In genomic region chr5:15248731-15249130, GRCh38 we compare ENCODE assay signal across 21 cellular contexts.
DNase-seq lines count a peak whose midpoint lies in the region; ATAC-seq and TF ChIP-seq lines count a peak whose summit lies in the region.
"Had no signal": no experiment of that assay in that cellular context is flagged by ENCODE, and none has a peak within 500 bp of the region (broad histone marks: within the 10 kb centered on the region; RNA-seq: fewer than 3 reads in every experiment).

No MANE protein-coding gene starts in this region.

- H3K27me3 Mint-ChIP-seq in chondrocyte (ENCODE audit: low read depth) (no peaks in the 10 kb centered on the region), osteocyte (ENCODE audit: unreplicated experiment) (no peaks in the 10 kb centered on the region)
- H3K27me3 Mint-ChIP-seq: B cell; CD4-positive, CD25-positive, alpha-beta regulatory T cell had no signal

- CTCF ChIA-PET in PC-3 (lab: Charles Lee), result no interaction called here

- 0 out of 2 replicates have a peak, but pooled peaks cover 3% of the 10 kb centered on the region for H3K9me2 ChIP-seq in PC-3 (replicated peaks; ENCODE audit: low read length)

- H4K20me1 ChIP-seq in PC-3 (ENCODE audit: low read length), result no peaks in the 10 kb centered on the region

- peak overlapping the region; percentile 11; the same call in 1 of the 2 replicates for H3K4me2 ChIP-seq in PC-3 (ENCODE audit: low read length)
- H3K4me2 ChIP-seq: A549, KMS-11 had no signal

- DNase-seq in PC-3 (no peak), chondrocyte (ENCODE audit: low spot score) (no peak), osteocyte (ENCODE audit: extremely low spot score, unreplicated experiment) (no peak), NCI-H146 treated with DMSO at 0.1 percent for 48 hours (lab: John Stamatoyannopoulos, UW; ENCODE audit: unreplicated experiment) (no peak), NCI-H187 treated with DMSO at 0.1 percent for 48 hours (lab: John Stamatoyannopoulos, UW) (no peak)
- DNase-seq: CD4-positive, CD25-positive, alpha-beta regulatory T cell; H7; NCI-H1105 treated with DMSO at 0.1 percent for 48 hours; NCI-H1694; NCI-H2081 treated with DMSO at 0.1 percent for 48 hours; NCI-H2171 treated with DMSO at 0.1 percent for 48 hours; NCI-H524 treated with DMSO at 0.1 percent for 48 hours; NCI-H82; SHP77 treated with DMSO at 0.1 percent for 48 hours had no signal

- H3K27ac Mint-ChIP-seq in chondrocyte (ENCODE audit: unreplicated experiment), result peak overlapping the region; percentile 68
- peak overlapping the region; percentile 56 for H3K27ac Mint-ChIP-seq in osteocyte (ENCODE audit: unreplicated experiment)
- H3K27ac Mint-ChIP-seq: B cell; CD4-positive, CD25-positive, alpha-beta regulatory T cell; HFFc6 had no signal

- peaks cover 25% of the 10 kb centered on the region for H3K4me1 Mint-ChIP-seq in chondrocyte (ENCODE audit: low read depth)
- H3K4me1 Mint-ChIP-seq in osteocyte (ENCODE audit: unreplicated experiment), result peaks cover 26% of the 10 kb centered on the region
- H3K4me1 Mint-ChIP-seq: B cell; CD4-positive, CD25-positive, alpha-beta regulatory T cell had no signal

- peaks cover 5% of the 10 kb centered on the region; the same call in 1 of the 2 replicates for H3K4me1 ChIP-seq in PC-3 (ENCODE audit: insufficient read depth, low read length)
- H3K4me1 ChIP-seq: A549 had no signal

- H3K9ac ChIP-seq in PC-3 (ENCODE audit: low read length), result no peak overlapping the region
- H3K9ac ChIP-seq: KMS-11 had no signal

- POLR2A ChIA-PET in PC-3 (lab: Charles Lee; ENCODE audit: unreplicated experiment), result no interaction called here

- BruUV-seq in PC-3 (replicated peaks; lab: Mats Ljungman, UMichigan), result no TSS peak

- H3K36me3 Mint-ChIP-seq in chondrocyte (ENCODE audit: low read depth), result peaks cover 11% of the 10 kb centered on the region
- peaks cover 9% of the 10 kb centered on the region for H3K36me3 Mint-ChIP-seq in osteocyte (ENCODE audit: unreplicated experiment)
- H3K36me3 Mint-ChIP-seq: CD4-positive, CD25-positive, alpha-beta regulatory T cell had no signal

- H2AFZ ChIP-seq in PC-3 (ENCODE audit: low read length), result no peak overlapping the region

- H3K4me3 Mint-ChIP-seq in chondrocyte (ENCODE audit: unreplicated experiment) (no peak overlapping the region), osteocyte (ENCODE audit: unreplicated experiment) (no peak overlapping the region)
- H3K4me3 Mint-ChIP-seq: B cell; CD4-positive, CD25-positive, alpha-beta regulatory T cell; HFFc6 had no signal

- no peaks in the 10 kb centered on the region for H3F3A ChIP-seq in PC-3 (ENCODE audit: low read length, unreplicated experiment)

- H3K9me3 ChIP-seq in PC-3 (ENCODE audit: low read length), result peaks cover 36% of the 10 kb centered on the region
- H3K9me3 ChIP-seq: A549 had no signal

- H3K9me3 Mint-ChIP-seq in chondrocyte (ENCODE audit: low read depth) (peaks cover 24% of the 10 kb centered on the region), osteocyte (ENCODE audit: unreplicated experiment) (peaks cover 14% of the 10 kb centered on the region)

- no peaks in the 10 kb centered on the region for H3K36me3 ChIP-seq in PC-3 (ENCODE audit: low read depth, low read length)

- ATAC-seq in GM18861 (IDR thresholded peaks at IDR 0.05; ENCODE audit: unreplicated experiment) (peak; percentile 56), PC-3 (no peak), HG03280 (IDR thresholded peaks at IDR 0.05; ENCODE audit: unreplicated experiment) (no peak), HG03469 (IDR thresholded peaks at IDR 0.05; ENCODE audit: unreplicated experiment) (no peak)
- ATAC-seq: A549 had no signal

- H3K27ac ChIP-seq in PC-3 (ENCODE audit: low read length), result no peak overlapping the region
- H3K27ac ChIP-seq: A549, KMS-11 had no signal

- no peaks in the 10 kb centered on the region for H3K79me2 ChIP-seq in PC-3 (ENCODE audit: low read length)

- no peak overlapping the region for H3K4me3 ChIP-seq in PC-3 (ENCODE audit: low read length)
- H3K4me3 ChIP-seq: A549 had no signal

- intact Hi-C loops in PC-3 (cut with micrococcal nuclease), result no loop called here

- TF ChIP-seq CTCF in PC-3 (conservative IDR thresholded peaks at IDR 0.05; ENCODE audit: low read depth, low read length), result no peak
- no peak for TF ChIP-seq CTCF in chondrocyte (IDR thresholded peaks at IDR 0.05)
- no peak for TF ChIP-seq CTCF in osteocyte (IDR thresholded peaks at IDR 0.05)

- H3K27me3 ChIP-seq in PC-3 (ENCODE audit: low read length), result no peaks in the 10 kb centered on the region
